10 cellular contexts compared by ENCODE assay signal in the genomic region with DNA sequence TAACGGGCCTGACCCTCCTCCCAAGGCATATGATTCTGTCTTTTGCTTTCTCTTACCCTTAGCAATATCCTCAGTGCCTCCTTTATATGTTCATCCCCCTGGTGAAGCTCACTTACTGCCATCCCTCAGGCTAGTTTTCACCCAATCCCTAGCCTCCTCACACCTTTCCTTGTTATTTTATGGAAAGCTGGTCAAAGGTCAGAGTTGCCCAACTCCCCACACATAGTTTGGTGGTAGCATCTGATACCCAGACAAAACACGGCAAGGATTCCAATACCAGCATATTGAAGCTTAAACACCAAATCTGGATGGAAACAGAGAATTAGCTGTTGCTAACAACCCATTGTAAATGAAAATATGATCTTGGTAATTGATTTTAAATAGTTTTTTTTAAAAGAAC.
DNase-seq lines count a peak whose midpoint lies in the region; ATAC-seq and TF ChIP-seq lines count a peak whose summit lies in the region.
"Had no signal": no experiment of that assay in that cellular context is flagged by ENCODE, and none has a peak within 500 bp of the region (broad histone marks: within the 10 kb centered on the region; RNA-seq: fewer than 3 reads in every experiment).

No MANE protein-coding gene starts in this region.

- H3K9me3 ChIP-seq in HUES48 (ENCODE audit: control insufficient read depth, insufficient read depth, low read length), result no peaks in the 10 kb centered on the region
- H3K9me3 ChIP-seq in body of pancreas, result no peaks in the 10 kb centered on the region
- H3K9me3 ChIP-seq in liver (ENCODE audit: control insufficient read depth in 4 of 4, low read length in 3 of 4), result no peaks in the 10 kb centered on the region
- no peaks in the 10 kb centered on the region for H3K9me3 ChIP-seq in suprapubic skin

- DNase-seq in body of pancreas, result no peak
- no peak for DNase-seq in suprapubic skin (ENCODE audit: low spot score in 2 of 2)
- DNase-seq in NCI-H1694 treated with DMSO at 0.1 percent for 48 hours (lab: John Stamatoyannopoulos, UW), result no peak
- DNase-seq in stimulated activated naive CD8-positive, alpha-beta T cell treated with anti-CD3 and anti-CD28 coated beads, Interleukin-15, Interleukin-2, amounts not matched to agents 100 U/mL and 50 U/mL, for 24 hours, result no peak
- no peak for DNase-seq in OCI-M1 (lab: John Stamatoyannopoulos, UW)
- no peak for DNase-seq in DMS53 (lab: John Stamatoyannopoulos, UW)
- DNase-seq: T-helper 2 cell had no signal

- ATAC-seq in body of pancreas, result peak; percentile 25
- ATAC-seq in stimulated activated naive CD8-positive, alpha-beta T cell treated with anti-CD3 and anti-CD28 coated beads, Interleukin-15, Interleukin-2, amounts not matched to agents 100 U/mL and 50 U/mL, for 24 hours, result no peak
- ATAC-seq: GM12878 had no signal

- H3K27ac ChIP-seq in HUES48 (ENCODE audit: low read depth, low read length) (peak overlapping the region; percentile 7), body of pancreas (peak overlapping the region; percentile 48 to 75 (median 71)), liver (ENCODE audit: low read depth in 1 of 2, low read length in 2 of 2) (peak overlapping the region; percentile 58 to 68), suprapubic skin (peak overlapping the region; percentile 86)

- H3K36me3 ChIP-seq in HUES48 (ENCODE audit: control insufficient read depth, insufficient read depth, low read length) (no peaks in the 10 kb centered on the region), body of pancreas (replicated peaks in 1 of 2; ENCODE audit: insufficient read depth in 1 of 2, low read depth in 2 of 2) (no peaks in the 10 kb centered on the region), liver (ENCODE audit: control insufficient read depth in 4 of 4, insufficient read depth in 3 of 4, low read depth in 1 of 4, low read length in 3 of 4) (no peaks in the 10 kb centered on the region), suprapubic skin (no peaks in the 10 kb centered on the region)

- H3K27me3 ChIP-seq in HUES48 (ENCODE audit: control insufficient read depth, insufficient read depth, low read length) (no peaks in the 10 kb centered on the region), body of pancreas (no peaks in the 10 kb centered on the region), liver (ENCODE audit: control insufficient read depth in 4 of 4, insufficient read depth in 4 of 4, low read length in 3 of 4) (no peaks in the 10 kb centered on the region), suprapubic skin (no peaks in the 10 kb centered on the region)

- intact Hi-C loops in body of pancreas (cut with DNase I), result no loop called here

- WGBS in body of pancreas, 2 donors, result 30 to 55% methylated on average over 2 of the region's 2 CpGs
- WGBS in liver, result 51% methylated on average over 2 of the region's 2 CpGs
- WGBS in suprapubic skin, result 24% methylated on average over 2 of the region's 2 CpGs

- H3K4me3 ChIP-seq in HUES48 (ENCODE audit: low read depth, low read length) (no peak overlapping the region), body of pancreas (no peak overlapping the region), liver (ENCODE audit: low read depth in 1 of 3, low read length in 3 of 3) (no peak overlapping the region), suprapubic skin (no peak overlapping the region)
- H3K4me3 ChIP-seq: GM12878 had no signal

- H3K4me1 ChIP-seq in HUES48 (ENCODE audit: control insufficient read depth, insufficient read depth, low read length) (peaks cover 23% of the 10 kb centered on the region), body of pancreas (peaks cover 25% of the 10 kb centered on the region), liver (ENCODE audit: control insufficient read depth in 4 of 4, insufficient read depth in 4 of 4, low read length in 3 of 4) (peaks cover 1 to 18% (median 8%) of the 10 kb centered on the region in 4 donors), suprapubic skin (peaks cover 26% of the 10 kb centered on the region)

- no peak for TF ChIP-seq RAD21 in liver (IDR thresholded peaks at IDR 0.05)

- TF ChIP-seq POLR2A in body of pancreas (IDR thresholded peaks at IDR 0.05), result no peak
- no peak for TF ChIP-seq POLR2A in suprapubic skin (IDR thresholded peaks at IDR 0.05)

- no peak for TF ChIP-seq CTCF in body of pancreas (IDR thresholded peaks at IDR 0.05)
- no peak for TF ChIP-seq CTCF in liver (IDR thresholded peaks at IDR 0.05; ENCODE audit: low read depth, low read length, missing input control)
- no peak for TF ChIP-seq CTCF in suprapubic skin (IDR thresholded peaks at IDR 0.05)

- TF ChIP-seq EP300 in suprapubic skin (IDR thresholded peaks at IDR 0.05), result no peak

- H3K9ac ChIP-seq in HUES48 (ENCODE audit: low read depth, low read length), result no peak overlapping the region
- no peak overlapping the region for H3K9ac ChIP-seq in liver (ENCODE audit: low read depth in 1 of 2, low read length in 2 of 2)

TF ChIP-seq in liver, 16 proteins besides CTCF, POLR2A, EP300 and RAD21:
- TF ChIP-seq HNF4G (IDR thresholded peaks at IDR 0.05) (peak; percentile 40), NR2F2 (IDR thresholded peaks at IDR 0.05) (peak; percentile 17), SP1 (IDR thresholded peaks at IDR 0.05) (no peak), HNF4A (conservative IDR thresholded peaks at IDR 0.05) (peak; percentile 56 to 77)
- TF ChIP-seq, protein P1, sequence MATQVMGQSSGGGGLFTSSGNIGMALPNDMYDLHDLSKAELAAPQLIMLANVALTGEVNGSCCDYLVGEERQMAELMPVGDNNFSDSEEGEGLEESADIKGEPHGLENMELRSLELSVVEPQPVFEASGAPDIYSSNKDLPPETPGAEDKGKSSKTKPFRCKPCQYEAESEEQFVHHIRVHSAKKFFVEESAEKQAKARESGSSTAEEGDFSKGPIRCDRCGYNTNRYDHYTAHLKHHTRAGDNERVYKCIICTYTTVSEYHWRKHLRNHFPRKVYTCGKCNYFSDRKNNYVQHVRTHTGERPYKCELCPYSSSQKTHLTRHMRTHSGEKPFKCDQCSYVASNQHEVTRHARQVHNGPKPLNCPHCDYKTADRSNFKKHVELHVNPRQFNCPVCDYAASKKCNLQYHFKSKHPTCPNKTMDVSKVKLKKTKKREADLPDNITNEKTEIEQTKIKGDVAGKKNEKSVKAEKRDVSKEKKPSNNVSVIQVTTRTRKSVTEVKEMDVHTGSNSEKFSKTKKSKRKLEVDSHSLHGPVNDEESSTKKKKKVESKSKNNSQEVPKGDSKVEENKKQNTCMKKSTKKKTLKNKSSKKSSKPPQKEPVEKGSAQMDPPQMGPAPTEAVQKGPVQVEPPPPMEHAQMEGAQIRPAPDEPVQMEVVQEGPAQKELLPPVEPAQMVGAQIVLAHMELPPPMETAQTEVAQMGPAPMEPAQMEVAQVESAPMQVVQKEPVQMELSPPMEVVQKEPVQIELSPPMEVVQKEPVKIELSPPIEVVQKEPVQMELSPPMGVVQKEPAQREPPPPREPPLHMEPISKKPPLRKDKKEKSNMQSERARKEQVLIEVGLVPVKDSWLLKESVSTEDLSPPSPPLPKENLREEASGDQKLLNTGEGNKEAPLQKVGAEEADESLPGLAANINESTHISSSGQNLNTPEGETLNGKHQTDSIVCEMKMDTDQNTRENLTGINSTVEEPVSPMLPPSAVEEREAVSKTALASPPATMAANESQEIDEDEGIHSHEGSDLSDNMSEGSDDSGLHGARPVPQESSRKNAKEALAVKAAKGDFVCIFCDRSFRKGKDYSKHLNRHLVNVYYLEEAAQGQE (IDR thresholded peaks at IDR 0.05), result peak; percentile 3
- TF ChIP-seq, protein P2, sequence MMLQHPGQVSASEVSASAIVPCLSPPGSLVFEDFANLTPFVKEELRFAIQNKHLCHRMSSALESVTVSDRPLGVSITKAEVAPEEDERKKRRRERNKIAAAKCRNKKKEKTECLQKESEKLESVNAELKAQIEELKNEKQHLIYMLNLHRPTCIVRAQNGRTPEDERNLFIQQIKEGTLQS (IDR thresholded peaks at IDR 0.05), result no peak

Comparison
In these comparisons a context has a peak if more than half of its experiments do, and no peak if none do; other contexts are left out.
1. H3K27ac ChIP-seq: peak in every context shown above with its lines; median percentile 86 in suprapubic skin; 71 in body of pancreas; 63 in liver; 7 in HUES48.